8 cellular contexts compared by ENCODE assay signal in the genomic region with DNA sequence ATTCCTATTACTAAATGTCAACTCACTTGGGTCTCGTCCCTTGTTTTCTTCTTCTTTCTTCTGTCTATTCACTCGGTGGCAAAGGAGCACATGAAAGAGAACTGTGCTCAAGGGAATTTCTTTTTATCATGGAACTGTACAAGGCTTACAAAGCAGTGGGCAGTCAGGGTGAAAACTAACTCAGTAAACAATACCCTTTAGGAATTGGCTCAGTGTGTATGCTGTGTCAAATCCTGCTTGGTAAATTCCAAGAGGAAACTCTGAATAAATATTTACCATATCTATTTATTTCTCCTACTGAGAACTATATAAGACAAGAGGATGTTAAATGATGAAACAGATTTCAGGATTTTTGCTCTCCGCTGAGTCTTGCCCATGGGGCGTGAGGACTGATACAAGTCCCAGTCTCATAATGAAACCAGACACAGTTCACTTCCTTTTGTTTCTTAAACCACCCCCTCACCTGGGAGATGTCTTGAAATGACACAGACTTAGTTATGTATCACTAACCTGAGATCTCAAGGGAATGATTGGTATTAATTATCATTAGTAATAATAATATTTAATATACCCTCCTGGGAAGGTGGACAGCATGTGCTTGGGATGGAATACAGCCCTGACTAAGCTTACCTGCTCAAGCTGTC.
DNase-seq lines count a peak whose midpoint lies in the region; ATAC-seq and TF ChIP-seq lines count a peak whose summit lies in the region.

No MANE protein-coding gene starts in this region.

- H2BK5ac ChIP-seq in mesendoderm (ENCODE audit: low read length), result no peak overlapping the region

- H3K36me3 ChIP-seq in CD8-positive, alpha-beta T cell (ENCODE audit: insufficient read depth, low read length), result no peaks in the 10 kb centered on the region
- H3K36me3 ChIP-seq in mesendoderm (ENCODE audit: control insufficient read depth, insufficient read depth, low read length), result no peaks in the 10 kb centered on the region

- H3K4me1 ChIP-seq in CD8-positive, alpha-beta T cell (ENCODE audit: insufficient read depth, low read length), result peaks cover 71% of the 10 kb centered on the region
- no peaks in the 10 kb centered on the region for H3K4me1 ChIP-seq in mesendoderm (ENCODE audit: control insufficient read depth, low read depth, low read length)

- POLR2A ChIA-PET in CD8-positive, alpha-beta T cell (lab: Charles Lee), result no interaction called here

- H3K36me3 Mint-ChIP-seq in CD8-positive, alpha-beta T cell, result peaks cover 20% of the 10 kb centered on the region
- H3K36me3 Mint-ChIP-seq in activated T-helper 2 cell treated with anti-CD3 and anti-CD28 coated beads, Interferon-gamma antibody, Interleukin-2, Interleukin-4, amounts not matched to agents 10 μg/mL and 5 μg/mL and 100 μg/mL, durations not matched to agents 14 hours and 24 hours and 36 hours (ENCODE audit: low read depth), result peaks cover 53% of the 10 kb centered on the region

- no peak overlapping the region for H3K23ac ChIP-seq in mesendoderm (ENCODE audit: low read length)

- peaks cover 94% of the 10 kb centered on the region for H3K4me1 Mint-ChIP-seq in CD8-positive, alpha-beta T cell (ENCODE audit: low read depth)
- H3K4me1 Mint-ChIP-seq in activated T-helper 2 cell treated with anti-CD3 and anti-CD28 coated beads, Interferon-gamma antibody, Interleukin-2, Interleukin-4, amounts not matched to agents 10 μg/mL and 5 μg/mL and 100 μg/mL, durations not matched to agents 14 hours and 24 hours and 36 hours (ENCODE audit: low read depth), result peaks cover 86% of the 10 kb centered on the region

- no peaks in the 10 kb centered on the region for H3K27me3 ChIP-seq in CD8-positive, alpha-beta T cell (ENCODE audit: insufficient read depth, low read length)
- H3K27me3 ChIP-seq in mesendoderm (ENCODE audit: insufficient read depth, low read length, poor library complexity), result no peaks in the 10 kb centered on the region

- WGBS in mesendoderm (ENCODE audit: extremely low coverage, insufficient coverage, low lambda C conversion rate), result no CpG with 5 or more reads among the region's 4 CpGs

- peaks cover 4% of the 10 kb centered on the region for H3K9me3 Mint-ChIP-seq in CD8-positive, alpha-beta T cell
- H3K9me3 Mint-ChIP-seq in activated T-helper 2 cell treated with anti-CD3 and anti-CD28 coated beads, Interferon-gamma antibody, Interleukin-2, Interleukin-4, amounts not matched to agents 10 μg/mL and 5 μg/mL and 100 μg/mL, durations not matched to agents 14 hours and 24 hours and 36 hours, result peaks cover 9% of the 10 kb centered on the region

- no peak overlapping the region for H2AK5ac ChIP-seq in mesendoderm (ENCODE audit: low read length)

- H4K8ac ChIP-seq in mesendoderm (ENCODE audit: low read depth, low read length), result no peak overlapping the region

- ATAC-seq in CD8-positive, alpha-beta T cell, result no peak
- ATAC-seq in GM19395 (IDR thresholded peaks at IDR 0.05; ENCODE audit: unreplicated experiment) (peak; percentile 86), HG03066 (IDR thresholded peaks at IDR 0.05; ENCODE audit: low read depth, unreplicated experiment) (peak; percentile 83)

- H3K79me2 ChIP-seq in mesendoderm (ENCODE audit: control insufficient read depth, insufficient read depth, low read length), result no peaks in the 10 kb centered on the region

- H3K79me1 ChIP-seq in mesendoderm (ENCODE audit: low read length), result no peaks in the 10 kb centered on the region

- H3K27me3 Mint-ChIP-seq in CD8-positive, alpha-beta T cell (ENCODE audit: low read depth), result no peaks in the 10 kb centered on the region
- H3K27me3 Mint-ChIP-seq in activated T-helper 2 cell treated with anti-CD3 and anti-CD28 coated beads, Interferon-gamma antibody, Interleukin-2, Interleukin-4, amounts not matched to agents 10 μg/mL and 5 μg/mL and 100 μg/mL, durations not matched to agents 14 hours and 24 hours and 36 hours (ENCODE audit: low read depth), result no peaks in the 10 kb centered on the region

- H3K27ac Mint-ChIP-seq in CD8-positive, alpha-beta T cell, result peak overlapping the region; percentile 58
- H3K27ac Mint-ChIP-seq in activated T-helper 2 cell treated with anti-CD3 and anti-CD28 coated beads, Interferon-gamma antibody, Interleukin-2, Interleukin-4, amounts not matched to agents 10 μg/mL and 5 μg/mL and 100 μg/mL, durations not matched to agents 14 hours and 24 hours and 36 hours, result peak overlapping the region; percentile 28

- peak overlapping the region; percentile 23 for H3K4me3 Mint-ChIP-seq in CD8-positive, alpha-beta T cell
- peak overlapping the region; percentile 19 for H3K4me3 Mint-ChIP-seq in activated T-helper 2 cell treated with anti-CD3 and anti-CD28 coated beads, Interferon-gamma antibody, Interleukin-2, Interleukin-4, amounts not matched to agents 10 μg/mL and 5 μg/mL and 100 μg/mL, durations not matched to agents 14 hours and 24 hours and 36 hours (ENCODE audit: low read depth)

- CTCF ChIA-PET in CD8-positive, alpha-beta T cell (lab: Charles Lee), result no interaction called here

- H3K4ac ChIP-seq in mesendoderm (ENCODE audit: low read depth, low read length), result no peak overlapping the region

- H3K18ac ChIP-seq in mesendoderm (ENCODE audit: low read length), result no peak overlapping the region

- H3K56ac ChIP-seq in mesendoderm (ENCODE audit: low read length), result no peak overlapping the region

- intact Hi-C loops in CD8-positive, alpha-beta T cell (cut with DNase I, micrococcal nuclease), result no loop called here
- intact Hi-C loops in activated T-helper 2 cell treated with anti-CD3 and anti-CD28 coated beads, Interferon-gamma antibody, Interleukin-2, Interleukin-4, amounts not matched to agents 10 μg/mL and 5 μg/mL and 100 μg/mL, durations not matched to agents 14 hours and 24 hours and 36 hours (cut with micrococcal nuclease), result loop anchor here (1.0 to 5.0 kb wide), 3 partner anchors 24 to 127 kb away; no protein-coding TSS in a partner anchor

- no peak overlapping the region for H3K9ac ChIP-seq in mesendoderm (ENCODE audit: low read length)

- DNase-seq in CD8-positive, alpha-beta T cell, result no peak
- peak; percentile 30 for DNase-seq in activated T-helper 2 cell treated with anti-CD3 and anti-CD28 coated beads, Interferon-gamma antibody, Interleukin-2, Interleukin-4, amounts not matched to agents 10 μg/mL and 5 μg/mL and 100 μg/mL, durations not matched to agents 14 hours and 24 hours and 36 hours (ENCODE audit: low spot score)
- no peak for DNase-seq in amniotic stem cell (lab: John Stamatoyannopoulos, UW)
- no peak for DNase-seq in NCI-H1092 (lab: John Stamatoyannopoulos, UW)
- no peak for DNase-seq in mesendoderm
- no peak for DNase-seq in activated gamma-delta T cell treated with Interleukin-2 at 50 U/mL for 16 hours

- H3K27ac ChIP-seq in CD8-positive, alpha-beta T cell (ENCODE audit: low read depth, low read length), result no peak overlapping the region
- H3K27ac ChIP-seq in mesendoderm (ENCODE audit: low read depth, low read length), result no peak overlapping the region

- no peak overlapping the region for H3K4me3 ChIP-seq in CD8-positive, alpha-beta T cell (ENCODE audit: low read depth, low read length)
- no peak overlapping the region for H3K4me3 ChIP-seq in mesendoderm (ENCODE audit: low read length)

- TF ChIP-seq CTCF in CD8-positive, alpha-beta T cell (IDR thresholded peaks at IDR 0.05), result no peak

- H4K5ac ChIP-seq in mesendoderm (ENCODE audit: low read length), result no peak overlapping the region

- H3K4me2 ChIP-seq in mesendoderm (ENCODE audit: low read length), result no peak overlapping the region

- H3K9me3 ChIP-seq in CD8-positive, alpha-beta T cell (ENCODE audit: low read length), result no peaks in the 10 kb centered on the region

- H2BK120ac ChIP-seq in mesendoderm (ENCODE audit: low read depth, low read length), result no peak overlapping the region

- H2BK15ac ChIP-seq in mesendoderm (replicated peaks; ENCODE audit: low read depth), result no peak overlapping the region
